In genomic region chr1:6259491-6260362, GRCh38 we compare ENCODE assay signal across 1 cellular context.
A peak's percentile ranks its signal among the peaks of the same experiment; 100 is the strongest.
TF ChIP-seq lines count a peak whose summit lies in the region.

No MANE protein-coding gene starts in this region.

TF ChIP-seq in K562, 482 proteins besides CTCF, POLR2A, EP300 and RAD21 (continues in another document):
- TF ChIP-seq ZNF263 (CRISPR knock-in tag; IDR thresholded peaks at IDR 0.05; ENCODE audit: borderline replicate concordance) (no peak), KDM2B (CRISPR knock-in tag; IDR thresholded peaks at IDR 0.05) (peak; percentile 68; the same call in 1 of the 2 replicates), ATF7 (IDR thresholded peaks at IDR 0.05) (peak; percentile 92), JUN (IDR thresholded peaks at IDR 0.05; ENCODE audit: borderline replicate concordance, low read depth, low read length) (0 out of 2 replicates have a peak, but pooled peaks have one; percentile 24), JUN (CRISPR knock-in tag; IDR thresholded peaks at IDR 0.05; ENCODE audit: borderline replicate concordance) (no peak), RBM34 (IDR thresholded peaks at IDR 0.05; ENCODE audit: borderline replicate concordance, insufficient read depth, low read length) (no peak), ZNF133 (CRISPR knock-in tag; IDR thresholded peaks at IDR 0.05) (no peak), PYGO2 (tag; IDR thresholded peaks at IDR 0.05) (no peak), POLR2AphosphoS2 (IDR thresholded peaks at IDR 0.05; ENCODE audit: low read length) (no peak), IRF9 (tag; IDR thresholded peaks at IDR 0.05) (peak; percentile 90), MYC (IDR thresholded peaks at IDR 0.05; ENCODE audit: low read depth, low read length) (0 out of 2 replicates have a peak, but pooled peaks have one; percentile 22), MYC (CRISPR knock-in tag; IDR thresholded peaks at IDR 0.05; ENCODE audit: borderline replicate concordance, low read depth) (no peak), ZNF395 (CRISPR knock-in tag; IDR thresholded peaks at IDR 0.05) (no peak), POLR2H (tag; IDR thresholded peaks at IDR 0.05; ENCODE audit: low read depth) (no peak), ZNF398 (CRISPR knock-in tag; IDR thresholded peaks at IDR 0.05) (no peak), ZNF583 (CRISPR knock-in tag; IDR thresholded peaks at IDR 0.05) (no peak), PRMT5 (CRISPR knock-in tag; IDR thresholded peaks at IDR 0.05) (no peak), CREM (IDR thresholded peaks at IDR 0.05; ENCODE audit: low read depth) (peak; percentile 95), ZBTB12 (CRISPR knock-in tag; IDR thresholded peaks at IDR 0.05) (peak; percentile 89), GATA2 (CRISPR knock-in tag; IDR thresholded peaks at IDR 0.05) (no peak), ARID2 (IDR thresholded peaks at IDR 0.05) (no peak), DMBX1 (CRISPR knock-in tag; IDR thresholded peaks at IDR 0.05; ENCODE audit: borderline replicate concordance) (no peak), SMARCC2 (IDR thresholded peaks at IDR 0.05; ENCODE audit: low read depth) (no peak), FOXK2 (conservative IDR thresholded peaks at IDR 0.05 in 1 of 2, IDR thresholded peaks at IDR 0.05 in 1 of 2; ENCODE audit: low read depth in 2 of 2) (no peak), TBP (optimal IDR thresholded peaks at IDR 0.05; ENCODE audit: low read depth, low read length) (no peak), DACH1 (IDR thresholded peaks at IDR 0.05; ENCODE audit: partially characterized antibody) (peak; percentile 75), HMGXB4 (CRISPR knock-in tag; IDR thresholded peaks at IDR 0.05) (no peak), TSC22D4 (tag; IDR thresholded peaks at IDR 0.05) (no peak), ZNF165 (CRISPR knock-in tag; IDR thresholded peaks at IDR 0.05; ENCODE audit: borderline replicate concordance) (no peak), ZSCAN32 (CRISPR knock-in tag; IDR thresholded peaks at IDR 0.05) (no peak), HCFC1 (IDR thresholded peaks at IDR 0.05; ENCODE audit: low read depth, low read length) (no peak), CTBP1 (IDR thresholded peaks at IDR 0.05; ENCODE audit: borderline replicate concordance) (peak; percentile 41), MAX (CRISPR knock-in tag; IDR thresholded peaks at IDR 0.05) (peak; percentile 73), BRCA1 (IDR thresholded peaks at IDR 0.05) (no peak), BRCA1 (CRISPR knock-in tag; IDR thresholded peaks at IDR 0.05) (0 out of 2 replicates have a peak, but pooled peaks have one; percentile 21), GABPB1 (CRISPR knock-in tag; IDR thresholded peaks at IDR 0.05) (0 out of 2 replicates have a peak, but pooled peaks have one; percentile 45), SAFB (IDR thresholded peaks at IDR 0.05; ENCODE audit: borderline replicate concordance, low read depth, low read length) (0 out of 2 replicates have a peak, but pooled peaks have one; percentile 34), UBTF (IDR thresholded peaks at IDR 0.05; ENCODE audit: borderline replicate concordance in 1 of 2, low read depth in 2 of 2, low read length in 2 of 2) (no peak; a peak in 1 of 4 replicates), NFRKB (IDR thresholded peaks at IDR 0.05; ENCODE audit: low read depth) (no peak), SMAD4 (CRISPR knock-in tag; conservative IDR thresholded peaks at IDR 0.05) (no peak), ATF1 (CRISPR knock-in tag; IDR thresholded peaks at IDR 0.05) (peak; percentile 78), ATF1 (tag; IDR thresholded peaks at IDR 0.05) (peak; percentile 98), ZNF41 (CRISPR knock-in tag; conservative IDR thresholded peaks at IDR 0.05) (no peak), SUPT5H (IDR thresholded peaks at IDR 0.05) (no peak), ATF6 (CRISPR knock-in tag; IDR thresholded peaks at IDR 0.05) (no peak), YBX1 (IDR thresholded peaks at IDR 0.05) (no peak), ZNF280B (CRISPR knock-in tag; IDR thresholded peaks at IDR 0.05) (no peak), ILF3 (IDR thresholded peaks at IDR 0.05; ENCODE audit: borderline replicate concordance) (no peak), HMG20A (CRISPR knock-in tag; conservative IDR thresholded peaks at IDR 0.05) (no peak), NBN (IDR thresholded peaks at IDR 0.05; ENCODE audit: low read depth) (peak; percentile 97), NR3C1 (CRISPR knock-in tag; IDR thresholded peaks at IDR 0.05) (no peak), CBFA2T3 (IDR thresholded peaks at IDR 0.05) (no peak), GTF2F1 (IDR thresholded peaks at IDR 0.05; ENCODE audit: low read depth, low read length) (no peak), SMAD2 (IDR thresholded peaks at IDR 0.05; ENCODE audit: low read depth, low read length) (no peak), SIN3A (IDR thresholded peaks at IDR 0.05; ENCODE audit: borderline replicate concordance in 2 of 2, control insufficient read depth in 1 of 2, low read depth in 2 of 2, low read length in 2 of 2) (no peak), ZNF79 (CRISPR knock-in tag; IDR thresholded peaks at IDR 0.05; ENCODE audit: low read depth) (no peak), PURB (CRISPR knock-in tag; IDR thresholded peaks at IDR 0.05; ENCODE audit: low read depth) (no peak), COPS2 (conservative IDR thresholded peaks at IDR 0.05) (no peak), MEIS2 (IDR thresholded peaks at IDR 0.05; ENCODE audit: partially characterized antibody) (no peak), PHF21A (IDR thresholded peaks at IDR 0.05; ENCODE audit: borderline replicate concordance, low read depth) (0 out of 2 replicates have a peak, but pooled peaks have one; percentile 50), MIER1 (IDR thresholded peaks at IDR 0.05; ENCODE audit: low read depth) (no peak), SP1 (CRISPR knock-in tag; IDR thresholded peaks at IDR 0.05) (peak; percentile 53; the same call in 1 of the 2 replicates), TFAP4 (CRISPR knock-in tag; IDR thresholded peaks at IDR 0.05; ENCODE audit: borderline replicate concordance) (peak; percentile 48; the same call in 1 of the 2 replicates)
